In genomic region chr11:35953081-35953480, GRCh38 we compare ENCODE assay signal across 15 cellular contexts. TPM values are rescaled to one million over a fixed set of nuclear protein-coding genes. Genes with fewer than 3 reads are reported as not detected.
DNase-seq lines count a peak whose midpoint lies in the region; ATAC-seq and TF ChIP-seq lines count a peak whose summit lies in the region.
"Had no signal": no experiment of that assay in that cellular context is flagged by ENCODE, and none has a peak within 500 bp of the region (broad histone marks: within the 10 kb centered on the region; RNA-seq: fewer than 3 reads in every experiment).

No MANE protein-coding gene starts in this region.

- intact Hi-C loops in psoas muscle (cut with DNase I) = no loop called here

- TF ChIP-seq CTCF in psoas muscle (IDR thresholded peaks at IDR 0.05) = no peak

- no peaks in the 10 kb centered on the region for H3K36me3 ChIP-seq in psoas muscle (ENCODE audit: insufficient read depth in 1 of 2, low read depth in 1 of 2)
- H3K36me3 ChIP-seq: sigmoid colon, SJSA1 had no signal

- no peaks in the 10 kb centered on the region for H3K9me3 ChIP-seq in psoas muscle
- H3K9me3 ChIP-seq: sigmoid colon, SJSA1 had no signal

- ATAC-seq in psoas muscle (peak; percentile 41 to 56 (median 46)), GM19397 (IDR thresholded peaks at IDR 0.05; ENCODE audit: unreplicated experiment) (no peak)
- ATAC-seq: stimulated activated naive CD8-positive, alpha-beta T cell treated with anti-CD3 and anti-CD28 coated beads, Interleukin-15, amount 100 ng/mL, for 72 hours had no signal

- WGBS in psoas muscle, 3 donors = 47 to 64% (median 53%) methylated on average over 8 of the region's 8 CpGs

- peaks cover 34% of the 10 kb centered on the region for H3K4me1 ChIP-seq in psoas muscle
- H3K4me1 ChIP-seq: SJSA1 had no signal

- DNase-seq in NCI-H226 = peak; percentile 38
- DNase-seq in hippocampal formation (lab: John Stamatoyannopoulos, UW) = peak; percentile 50 to 58
- peak in 1 of 2 donors; percentile 45 for DNase-seq in psoas muscle
- DNase-seq in activated CD4-positive, alpha-beta T cell treated with anti-CD3 and anti-CD28 coated beads for 48 hours = no peak
- DNase-seq in activated CD4-positive, alpha-beta T cell treated with anti-CD3 and anti-CD28 coated beads for 4 hours = no peak
- DNase-seq: activated CD8-positive, alpha-beta memory T cell treated with anti-CD3 and anti-CD28 coated beads for 24 hours; activated naive CD4-positive, alpha-beta T cell treated with Interleukin-2 at 50 U/mL for 16 hours; CD4-positive, alpha-beta T cell; GDM1; NCI-H1105 treated with DMSO at 0.1 percent for 48 hours; sigmoid colon; stimulated activated naive CD8-positive, alpha-beta T cell treated with anti-CD3 and anti-CD28 coated beads, Interleukin-15, amount 100 ng/mL, for 72 hours had no signal

- H3K27me3 ChIP-seq in psoas muscle (ENCODE audit: insufficient read depth in 3 of 3, low read length in 2 of 3) = no peaks in the 10 kb centered on the region
- H3K27me3 ChIP-seq: sigmoid colon, SJSA1 had no signal

- H3K4me3 ChIP-seq in psoas muscle = no peak overlapping the region
- H3K4me3 ChIP-seq: sigmoid colon, SJSA1 had no signal

- H3K27ac ChIP-seq in angular gyrus (ENCODE audit: low read depth, low read length) (peak overlapping the region; percentile 0), psoas muscle (no peak overlapping the region)
- H3K27ac ChIP-seq: sigmoid colon, SJSA1 had no signal

RNA-seq across cellular contexts. Expression of gene LDLRAD3, which starts 9.2 kb away (rescaled TPM):
- total RNA-seq in psoas muscle = 10 to 100 TPM in 2 of 4 donors, 1 to 10 TPM in 2; 5.9 to 16.0 (median 9.6) TPM
- 10 to 100 TPM in 2 of 3 donors, 1 to 10 TPM in 1; 8.8 to 20.7 (median 18.0) TPM for polyA plus RNA-seq in psoas muscle

Comparison
In these comparisons a context has a peak if more than half of its experiments do, and no peak if none do; other contexts are left out.
1. DNase-seq: peak in NCI-H226 (single experiment) and hippocampal formation (2 of 2); none in activated CD4-positive, alpha-beta T cell treated with anti-CD3 and anti-CD28 coated beads for 48 hours (single experiment) and activated CD4-positive, alpha-beta T cell treated with anti-CD3 and anti-CD28 coated beads for 4 hours (0 of 2).